In the genomic region with DNA sequence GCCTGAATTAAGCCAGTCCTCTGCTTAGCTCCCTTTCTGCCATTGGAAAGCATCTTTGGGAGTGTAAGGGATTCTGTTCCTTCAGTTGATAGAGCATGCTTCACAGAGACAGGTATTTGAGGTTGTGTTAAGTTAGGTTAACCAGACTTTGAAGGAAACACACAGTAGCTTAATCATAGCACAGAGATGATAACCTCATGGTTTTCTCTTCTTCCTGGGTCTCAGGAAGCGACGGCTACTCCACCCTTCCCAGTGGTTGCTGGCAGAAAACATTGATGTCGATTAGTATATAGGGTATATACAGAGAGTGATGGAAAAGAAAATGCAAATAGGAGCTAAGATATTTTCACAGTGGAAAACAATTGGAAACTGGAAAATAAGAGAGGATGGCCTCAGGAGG, we compare ENCODE assay signal across 1 cellular context.
TF ChIP-seq lines count a peak whose summit lies in the region.

No MANE protein-coding gene starts in this region.

TF ChIP-seq in GM12878, 131 proteins besides CTCF, POLR2A, EP300 and RAD21:
- TF ChIP-seq TARDBP (IDR thresholded peaks at IDR 0.05; ENCODE audit: borderline replicate concordance), result no peak
- TF ChIP-seq, protein P1, sequence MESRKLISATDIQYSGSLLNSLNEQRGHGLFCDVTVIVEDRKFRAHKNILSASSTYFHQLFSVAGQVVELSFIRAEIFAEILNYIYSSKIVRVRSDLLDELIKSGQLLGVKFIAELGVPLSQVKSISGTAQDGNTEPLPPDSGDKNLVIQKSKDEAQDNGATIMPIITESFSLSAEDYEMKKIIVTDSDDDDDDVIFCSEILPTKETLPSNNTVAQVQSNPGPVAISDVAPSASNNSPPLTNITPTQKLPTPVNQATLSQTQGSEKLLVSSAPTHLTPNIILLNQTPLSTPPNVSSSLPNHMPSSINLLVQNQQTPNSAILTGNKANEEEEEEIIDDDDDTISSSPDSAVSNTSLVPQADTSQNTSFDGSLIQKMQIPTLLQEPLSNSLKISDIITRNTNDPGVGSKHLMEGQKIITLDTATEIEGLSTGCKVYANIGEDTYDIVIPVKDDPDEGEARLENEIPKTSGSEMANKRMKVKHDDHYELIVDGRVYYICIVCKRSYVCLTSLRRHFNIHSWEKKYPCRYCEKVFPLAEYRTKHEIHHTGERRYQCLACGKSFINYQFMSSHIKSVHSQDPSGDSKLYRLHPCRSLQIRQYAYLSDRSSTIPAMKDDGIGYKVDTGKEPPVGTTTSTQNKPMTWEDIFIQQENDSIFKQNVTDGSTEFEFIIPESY (IDR thresholded peaks at IDR 0.05), result no peak
- no peak for TF ChIP-seq RCOR1 (conservative IDR thresholded peaks at IDR 0.05; ENCODE audit: low read depth, low read length)
- TF ChIP-seq, protein P2, sequence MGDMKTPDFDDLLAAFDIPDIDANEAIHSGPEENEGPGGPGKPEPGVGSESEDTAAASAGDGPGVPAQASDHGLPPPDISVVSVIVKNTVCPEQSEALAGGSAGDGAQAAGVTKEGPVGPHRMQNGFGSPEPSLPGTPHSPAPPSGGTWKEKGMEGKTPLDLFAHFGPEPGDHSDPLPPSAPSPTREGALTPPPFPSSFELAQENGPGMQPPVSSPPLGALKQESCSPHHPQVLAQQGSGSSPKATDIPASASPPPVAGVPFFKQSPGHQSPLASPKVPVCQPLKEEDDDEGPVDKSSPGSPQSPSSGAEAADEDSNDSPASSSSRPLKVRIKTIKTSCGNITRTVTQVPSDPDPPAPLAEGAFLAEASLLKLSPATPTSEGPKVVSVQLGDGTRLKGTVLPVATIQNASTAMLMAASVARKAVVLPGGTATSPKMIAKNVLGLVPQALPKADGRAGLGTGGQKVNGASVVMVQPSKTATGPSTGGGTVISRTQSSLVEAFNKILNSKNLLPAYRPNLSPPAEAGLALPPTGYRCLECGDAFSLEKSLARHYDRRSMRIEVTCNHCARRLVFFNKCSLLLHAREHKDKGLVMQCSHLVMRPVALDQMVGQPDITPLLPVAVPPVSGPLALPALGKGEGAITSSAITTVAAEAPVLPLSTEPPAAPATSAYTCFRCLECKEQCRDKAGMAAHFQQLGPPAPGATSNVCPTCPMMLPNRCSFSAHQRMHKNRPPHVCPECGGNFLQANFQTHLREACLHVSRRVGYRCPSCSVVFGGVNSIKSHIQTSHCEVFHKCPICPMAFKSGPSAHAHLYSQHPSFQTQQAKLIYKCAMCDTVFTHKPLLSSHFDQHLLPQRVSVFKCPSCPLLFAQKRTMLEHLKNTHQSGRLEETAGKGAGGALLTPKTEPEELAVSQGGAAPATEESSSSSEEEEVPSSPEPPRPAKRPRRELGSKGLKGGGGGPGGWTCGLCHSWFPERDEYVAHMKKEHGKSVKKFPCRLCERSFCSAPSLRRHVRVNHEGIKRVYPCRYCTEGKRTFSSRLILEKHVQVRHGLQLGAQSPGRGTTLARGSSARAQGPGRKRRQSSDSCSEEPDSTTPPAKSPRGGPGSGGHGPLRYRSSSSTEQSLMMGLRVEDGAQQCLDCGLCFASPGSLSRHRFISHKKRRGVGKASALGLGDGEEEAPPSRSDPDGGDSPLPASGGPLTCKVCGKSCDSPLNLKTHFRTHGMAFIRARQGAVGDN (IDR thresholded peaks at IDR 0.05), result no peak
- TF ChIP-seq SIX5 (IDR thresholded peaks at IDR 0.05; ENCODE audit: low read depth, low read length, severe bottlenecking), result no peak
- no peak for TF ChIP-seq PML (IDR thresholded peaks at IDR 0.05; ENCODE audit: low read length)
- TF ChIP-seq RB1 (IDR thresholded peaks at IDR 0.05; ENCODE audit: borderline replicate concordance), result no peak
- TF ChIP-seq, protein P3, sequence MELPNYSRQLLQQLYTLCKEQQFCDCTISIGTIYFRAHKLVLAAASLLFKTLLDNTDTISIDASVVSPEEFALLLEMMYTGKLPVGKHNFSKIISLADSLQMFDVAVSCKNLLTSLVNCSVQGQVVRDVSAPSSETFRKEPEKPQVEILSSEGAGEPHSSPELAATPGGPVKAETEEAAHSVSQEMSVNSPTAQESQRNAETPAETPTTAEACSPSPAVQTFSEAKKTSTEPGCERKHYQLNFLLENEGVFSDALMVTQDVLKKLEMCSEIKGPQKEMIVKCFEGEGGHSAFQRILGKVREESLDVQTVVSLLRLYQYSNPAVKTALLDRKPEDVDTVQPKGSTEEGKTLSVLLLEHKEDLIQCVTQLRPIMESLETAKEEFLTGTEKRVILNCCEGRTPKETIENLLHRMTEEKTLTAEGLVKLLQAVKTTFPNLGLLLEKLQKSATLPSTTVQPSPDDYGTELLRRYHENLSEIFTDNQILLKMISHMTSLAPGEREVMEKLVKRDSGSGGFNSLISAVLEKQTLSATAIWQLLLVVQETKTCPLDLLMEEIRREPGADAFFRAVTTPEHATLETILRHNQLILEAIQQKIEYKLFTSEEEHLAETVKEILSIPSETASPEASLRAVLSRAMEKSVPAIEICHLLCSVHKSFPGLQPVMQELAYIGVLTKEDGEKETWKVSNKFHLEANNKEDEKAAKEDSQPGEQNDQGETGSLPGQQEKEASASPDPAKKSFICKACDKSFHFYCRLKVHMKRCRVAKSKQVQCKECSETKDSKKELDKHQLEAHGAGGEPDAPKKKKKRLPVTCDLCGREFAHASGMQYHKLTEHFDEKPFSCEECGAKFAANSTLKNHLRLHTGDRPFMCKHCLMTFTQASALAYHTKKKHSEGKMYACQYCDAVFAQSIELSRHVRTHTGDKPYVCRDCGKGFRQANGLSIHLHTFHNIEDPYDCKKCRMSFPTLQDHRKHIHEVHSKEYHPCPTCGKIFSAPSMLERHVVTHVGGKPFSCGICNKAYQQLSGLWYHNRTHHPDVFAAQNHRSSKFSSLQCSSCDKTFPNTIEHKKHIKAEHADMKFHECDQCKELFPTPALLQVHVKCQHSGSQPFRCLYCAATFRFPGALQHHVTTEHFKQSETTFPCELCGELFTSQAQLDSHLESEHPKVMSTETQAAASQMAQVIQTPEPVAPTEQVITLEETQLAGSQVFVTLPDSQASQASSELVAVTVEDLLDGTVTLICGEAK (IDR thresholded peaks at IDR 0.05; ENCODE audit: borderline replicate concordance), result no peak
- TF ChIP-seq LARP7 (IDR thresholded peaks at IDR 0.05), result no peak
- no peak for TF ChIP-seq SMAD1 (IDR thresholded peaks at IDR 0.05; ENCODE audit: low read depth, partially characterized antibody)
- TF ChIP-seq ZNF24 (IDR thresholded peaks at IDR 0.05), result no peak
- TF ChIP-seq FOXK2 (IDR thresholded peaks at IDR 0.05), result no peak
- no peak for TF ChIP-seq FOXM1 (IDR thresholded peaks at IDR 0.05; ENCODE audit: low read depth, low read length)
- no peak for TF ChIP-seq DPF2 (IDR thresholded peaks at IDR 0.05)
- TF ChIP-seq SP1 (IDR thresholded peaks at IDR 0.05; ENCODE audit: low read depth, low read length), result no peak
- TF ChIP-seq ESRRA (IDR thresholded peaks at IDR 0.05; ENCODE audit: low read length), result no peak
- no peak for TF ChIP-seq ZBED1 (IDR thresholded peaks at IDR 0.05; ENCODE audit: borderline replicate concordance)
- no peak for TF ChIP-seq SMAD5 (IDR thresholded peaks at IDR 0.05; ENCODE audit: low read depth)
- no peak for TF ChIP-seq POU2F2 (IDR thresholded peaks at IDR 0.05; ENCODE audit: borderline replicate concordance, low read depth, low read length)
